1 cellular context compared by ENCODE assay signal in genomic region chr3:170363471-170363994, GRCh38.
TF ChIP-seq lines count a peak whose summit lies in the region.

No MANE protein-coding gene starts in this region.

TF ChIP-seq in K562, 482 proteins besides CTCF, POLR2A, EP300 and RAD21:
- TF ChIP-seq USF1 (CRISPR knock-in tag; IDR thresholded peaks at IDR 0.05): no peak
- TF ChIP-seq ZNF232 (CRISPR knock-in tag; IDR thresholded peaks at IDR 0.05): no peak
- TF ChIP-seq THRAP3 (IDR thresholded peaks at IDR 0.05; ENCODE audit: borderline replicate concordance): no peak
- no peak for TF ChIP-seq MBD1 (CRISPR knock-in tag; IDR thresholded peaks at IDR 0.05)
- no peak for TF ChIP-seq ZNF175 (CRISPR knock-in tag; IDR thresholded peaks at IDR 0.05; ENCODE audit: low read depth)
- no peak for TF ChIP-seq ZSCAN32 (CRISPR knock-in tag; IDR thresholded peaks at IDR 0.05)
- no peak for TF ChIP-seq FUS (optimal IDR thresholded peaks at IDR 0.05; ENCODE audit: low read depth, low read length)
- TF ChIP-seq BCOR (IDR thresholded peaks at IDR 0.05): 0 out of 2 replicates have a peak, but pooled peaks have one; percentile 9
